Comparison of ENCODE assay signal across 21 cellular contexts in the genomic region with DNA sequence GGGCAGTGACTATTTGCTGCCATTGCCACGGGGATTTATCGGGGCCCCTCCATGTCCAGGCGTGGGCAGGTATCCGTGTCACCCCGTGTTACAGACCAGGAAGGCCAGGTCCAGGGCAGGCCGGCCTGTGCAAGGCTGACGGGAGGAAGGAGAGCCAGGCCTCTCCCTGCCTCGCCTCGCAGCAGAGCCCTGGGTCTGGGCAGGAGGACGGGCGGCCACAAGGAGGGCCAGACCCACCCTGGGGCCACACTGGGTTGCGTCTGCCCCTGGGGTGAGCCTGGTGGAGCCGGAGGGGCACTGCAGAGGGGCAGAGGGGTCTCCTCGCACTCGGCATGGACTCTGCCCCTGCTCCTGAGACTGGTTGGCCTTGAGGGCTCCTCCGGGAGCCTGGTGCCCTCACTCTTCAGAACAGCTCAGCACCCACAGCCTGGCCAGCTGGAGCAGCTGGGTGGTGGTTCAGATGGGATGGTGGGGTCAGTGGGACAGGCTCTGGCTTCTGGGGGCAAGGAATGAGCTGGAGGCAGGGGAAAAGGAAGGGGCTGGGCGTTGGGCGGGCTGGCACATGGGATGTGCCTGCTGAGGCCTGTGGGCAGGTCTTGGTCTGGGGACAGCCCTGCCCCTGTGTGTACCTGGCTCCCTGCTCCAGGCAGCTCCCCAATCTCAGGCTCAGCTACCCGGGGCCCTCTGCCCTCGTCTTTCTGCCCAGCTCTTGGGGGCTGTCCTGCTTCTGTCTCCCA. TPM values are rescaled to one million over a fixed set of nuclear protein-coding genes. Genes with fewer than 3 reads are reported as not detected.
DNase-seq lines count a peak whose midpoint lies in the region; ATAC-seq, FAIRE-seq and TF ChIP-seq lines count a peak whose summit lies in the region.
"Had no signal": no experiment of that assay in that cellular context is flagged by ENCODE, and none has a peak within 500 bp of the region (broad histone marks: within the 10 kb centered on the region; RNA-seq: fewer than 3 reads in every experiment).

No MANE protein-coding gene starts in this region.

- POLR2A ChIA-PET in HCT116 (lab: Charles Lee), result no interaction called here
- POLR2A ChIA-PET in K562 (lab: Yijun Ruan, JAX), result interaction anchor here (0.5 to 0.9 kb wide), 3 partner anchors 10 to 558 kb away, joined by 3 read pairs; no protein-coding TSS in a partner anchor

- peaks cover 0 to 26% (median 0%) of the 10 kb centered on the region in 11 experiments; a peak in 3 of 22 replicates for H4K20me1 ChIP-seq in BLaER1 treated with 17β-estradiol and CSF1 and Interleukin-3, amounts not matched to agents 10 nM and 100 nM
- no peaks in the 10 kb centered on the region for H4K20me1 ChIP-seq in HCT116 (ENCODE audit: insufficient read depth)
- no peaks in the 10 kb centered on the region for H4K20me1 ChIP-seq in K562 (replicated peaks; ENCODE audit: control insufficient read depth, insufficient read depth, low read length)

- H3K4me3 Mint-ChIP-seq in T-helper 2 cell treated with Interferon-gamma antibody and Interleukin-4, amounts not matched to agents 5 μg/mL and 100 μg/mL, for 36 hours, result no peak overlapping the region
- H3K4me3 Mint-ChIP-seq: CD14-positive monocyte; CD4-positive, alpha-beta memory T cell; HFFc6 had no signal

- CTCF ChIA-PET in HCT116 (lab: Charles Lee), result no interaction called here
- CTCF ChIA-PET in K562 (lab: Yijun Ruan, JAX; ENCODE audit: low intra/inter-chr PET ratio), result no interaction called here

- RAD21 ChIA-PET in HCT116 (lab: Charles Lee; ENCODE audit: low non-redundant PET in 1 of 2, low total read pairs in 2 of 2, uncharacterized antibody in 2 of 2, unreplicated experiment in 2 of 2), result no interaction called here

- H3K4me3 ChIP-seq in BLaER1 treated with 17β-estradiol and CSF1 and Interleukin-3, amounts not matched to agents 10 nM and 100 nM, result no peak overlapping the region
- H3K4me3 ChIP-seq in HCT116 (replicated peaks in 1 of 2; ENCODE audit: low read depth in 1 of 2, low read length in 2 of 2) (no peak overlapping the region), K562 (no peak overlapping the region), transverse colon (no peak overlapping the region)
- H3K4me3 ChIP-seq: HAP-1 had no signal

- no peaks in the 10 kb centered on the region for H3K9me1 ChIP-seq in K562 (ENCODE audit: control insufficient read depth, insufficient read depth, low read length)

- no peak overlapping the region for H2AFZ ChIP-seq in HCT116 (ENCODE audit: low read depth, low read length, poor library complexity, severe bottlenecking)
- H2AFZ ChIP-seq in K562 (ENCODE audit: low read depth, low read length), result no peak overlapping the region

- 0 out of 22 replicates have a peak overlapping the region, but pooled peaks of 2 of the 11 experiments have one; percentile 13 to 18 for H3K9ac ChIP-seq in BLaER1 treated with 17β-estradiol and CSF1 and Interleukin-3, amounts not matched to agents 10 nM and 100 nM
- H3K9ac ChIP-seq in HCT116 (ENCODE audit: low read length) (no peak overlapping the region), K562 (ENCODE audit: insufficient read depth in 1 of 2, low read depth in 2 of 2, low read length in 2 of 2) (no peak overlapping the region)

- DNase-seq in 8988T (peak; percentile 23), HCT116 (ENCODE audit: low read depth, low spot score) (no peak), K562 (ENCODE audit: extremely low read depth in 1 of 4, low spot score in 3 of 4) (no peak), transverse colon (no peak), LoVo (ENCODE audit: low spot score) (no peak), frontal cortex (ENCODE audit: low spot score in 2 of 2) (no peak)
- DNase-seq in T-helper 2 cell treated with Interferon-gamma antibody and Interleukin-4, amounts not matched to agents 5 μg/mL and 100 μg/mL, for 36 hours (ENCODE audit: low spot score), result no peak
- DNase-seq: ACHN; BE2C; CD4-positive, alpha-beta memory T cell; DMS153; DMS79; GDM1; GOT3; HFFc6; IMR-90; KBM-7 had no signal

- H3K9me3 ChIP-seq in BLaER1 treated with 17β-estradiol and CSF1 and Interleukin-3, amounts not matched to agents 10 nM and 100 nM (replicated peaks in 1 of 11), result no peaks in the 10 kb centered on the region
- H3K9me3 ChIP-seq in HCT116 (ENCODE audit: control insufficient read depth in 1 of 2, insufficient read depth in 1 of 2, low read depth in 1 of 2, low read length in 2 of 2) (no peaks in the 10 kb centered on the region), K562 (replicated peaks; ENCODE audit: control insufficient read depth, insufficient read depth, low read depth, low read length) (no peaks in the 10 kb centered on the region), transverse colon (no peaks in the 10 kb centered on the region)
- H3K9me3 ChIP-seq: HAP-1 had no signal

- H3K36me3 ChIP-seq in BLaER1 treated with 17β-estradiol and CSF1 and Interleukin-3, amounts not matched to agents 10 nM and 100 nM, result no peaks in the 10 kb centered on the region
- H3K36me3 ChIP-seq in HCT116 (ENCODE audit: control insufficient read depth in 1 of 2, insufficient read depth in 2 of 2, low read length in 2 of 2), result no peaks in the 10 kb centered on the region
- H3K36me3 ChIP-seq in K562 (ENCODE audit: control insufficient read depth, insufficient read depth, low read length), result no peaks in the 10 kb centered on the region
- no peaks in the 10 kb centered on the region for H3K36me3 ChIP-seq in transverse colon
- H3K36me3 ChIP-seq: BE2C, HAP-1 had no signal

- TF ChIP-seq RAD21 in HCT116 (IDR thresholded peaks at IDR 0.05; ENCODE audit: low read depth) (no peak), K562 (CRISPR knock-in tag; conservative IDR thresholded peaks at IDR 0.05 in 1 of 2, IDR thresholded peaks at IDR 0.05 in 1 of 2) (no peak)

- FAIRE-seq in K562 (lab: Jason Lieb, UNC) (no peak), frontal cortex (lab: Jason Lieb, UNC) (no peak)
- FAIRE-seq: HTR-8/SVneo had no signal

- intact Hi-C loops in HCT116 (cut with micrococcal nuclease) (no loop called here), K562 (cut with micrococcal nuclease) (no loop called here), transverse colon (cut with DNase I; ENCODE audit: low total_unique reads) (no loop called here)

- BruUV-seq in HCT116 (replicated peaks; lab: Mats Ljungman, UMichigan) (no TSS peak), K562 (replicated peaks; lab: Mats Ljungman, UMichigan) (no TSS peak)

- H3K27me3 Mint-ChIP-seq in T-helper 2 cell treated with Interferon-gamma antibody and Interleukin-4, amounts not matched to agents 5 μg/mL and 100 μg/mL, for 36 hours (ENCODE audit: low read depth), result peaks cover 3% of the 10 kb centered on the region

- H3K27ac Mint-ChIP-seq in T-helper 2 cell treated with Interferon-gamma antibody and Interleukin-4, amounts not matched to agents 5 μg/mL and 100 μg/mL, for 36 hours, result no peak overlapping the region
- H3K27ac Mint-ChIP-seq: CD14-positive monocyte; CD4-positive, alpha-beta memory T cell; HFFc6 had no signal

- TF ChIP-seq CTCF in HCT116 (IDR thresholded peaks at IDR 0.05 in 2 of 3, conservative IDR thresholded peaks at IDR 0.05 in 1 of 3; ENCODE audit: borderline replicate concordance in 1 of 3, insufficient read depth in 1 of 3, low read depth in 2 of 3, low read length in 2 of 3) (no peak), K562 (IDR thresholded peaks at IDR 0.05 in 2 of 3, conservative IDR thresholded peaks at IDR 0.05 in 1 of 3; ENCODE audit: insufficient read depth in 2 of 3, low read depth in 1 of 3, low read length in 3 of 3) (no peak), transverse colon (IDR thresholded peaks at IDR 0.05) (no peak)

- no peaks in the 10 kb centered on the region for H3K36me3 Mint-ChIP-seq in T-helper 2 cell treated with Interferon-gamma antibody and Interleukin-4, amounts not matched to agents 5 μg/mL and 100 μg/mL, for 36 hours (ENCODE audit: low read depth)
- H3K36me3 Mint-ChIP-seq: CD14-positive monocyte; CD4-positive, alpha-beta memory T cell had no signal

- peaks cover 3% of the 10 kb centered on the region for H3K4me1 Mint-ChIP-seq in T-helper 2 cell treated with Interferon-gamma antibody and Interleukin-4, amounts not matched to agents 5 μg/mL and 100 μg/mL, for 36 hours (ENCODE audit: low read depth)
- H3K4me1 Mint-ChIP-seq: CD4-positive, alpha-beta memory T cell had no signal

- H3K4me1 ChIP-seq in BLaER1 treated with 17β-estradiol and CSF1 and Interleukin-3, amounts not matched to agents 10 nM and 100 nM, result peaks cover 18 to 71% (median 46%) of the 10 kb centered on the region in 10 experiments
- H3K4me1 ChIP-seq in HCT116 (ENCODE audit: control insufficient read depth in 1 of 2, insufficient read depth in 2 of 2, low read length in 2 of 2) (no peaks in the 10 kb centered on the region), K562 (replicated peaks in 1 of 2; ENCODE audit: control insufficient read depth in 2 of 2, insufficient read depth in 2 of 2, low read length in 2 of 2) (no peaks in the 10 kb centered on the region), transverse colon (peaks cover 0 to 14% (median 11%) of the 10 kb centered on the region in 4 donors)
- H3K4me1 ChIP-seq: HAP-1 had no signal

- H3K4me2 ChIP-seq in BLaER1 treated with 17β-estradiol and CSF1 and Interleukin-3, amounts not matched to agents 10 nM and 100 nM, result peak overlapping the region in 6 of 11 experiments; percentile 4 to 34 (median 28); a peak in 6 of 22 replicates
- no peak overlapping the region for H3K4me2 ChIP-seq in HCT116 (ENCODE audit: low read length)
- H3K4me2 ChIP-seq in K562 (ENCODE audit: insufficient read depth, low read length), result no peak overlapping the region

- in situ Hi-C loops in K562 (cut with MboI), result no loop called here
- in situ Hi-C loops in transverse colon (cut with MboI; ENCODE audit: low pct_ligation_motif_present in 1 of 4, low pct_unique_long_range_greater_than_20kb in 1 of 4, low sequenced_read_pairs in 3 of 4), result no loop called here

- H3K27me3 ChIP-seq in BLaER1 treated with 17β-estradiol and CSF1 and Interleukin-3, amounts not matched to agents 10 nM and 100 nM, result no peaks in the 10 kb centered on the region
- 0 out of 2 replicates have a peak, but pooled peaks cover 4% of the 10 kb centered on the region for H3K27me3 ChIP-seq in HCT116 (ENCODE audit: insufficient read depth, low read length)
- no peaks in the 10 kb centered on the region for H3K27me3 ChIP-seq in K562 (ENCODE audit: control insufficient read depth in 2 of 2, insufficient read depth in 2 of 2, low read length in 2 of 2)
- H3K27me3 ChIP-seq in transverse colon, result no peaks in the 10 kb centered on the region
- H3K27me3 ChIP-seq: BE2C had no signal

- 0 out of 2 replicates have a peak, but pooled peaks have one; percentile 30 for ATAC-seq in HCT116
- no peak for ATAC-seq in K562

- H3K79me2 ChIP-seq in HCT116 (ENCODE audit: insufficient read depth, low read length), result no peaks in the 10 kb centered on the region
- no peaks in the 10 kb centered on the region for H3K79me2 ChIP-seq in K562 (ENCODE audit: control insufficient read depth, insufficient read depth, low read length)

- TF ChIP-seq EP300 in K562 (IDR thresholded peaks at IDR 0.05; ENCODE audit: low read length) (no peak), transverse colon (IDR thresholded peaks at IDR 0.05; ENCODE audit: low read depth) (no peak)

- no peaks in the 10 kb centered on the region for H3K9me2 ChIP-seq in HCT116 (ENCODE audit: insufficient read depth)

- no peaks in the 10 kb centered on the region for H3K9me3 Mint-ChIP-seq in T-helper 2 cell treated with Interferon-gamma antibody and Interleukin-4, amounts not matched to agents 5 μg/mL and 100 μg/mL, for 36 hours
- H3K9me3 Mint-ChIP-seq: CD4-positive, alpha-beta memory T cell had no signal

- TF ChIP-seq POLR2A in HCT116 (IDR thresholded peaks at IDR 0.05; ENCODE audit: borderline replicate concordance, extremely low read depth, insufficient read depth, insufficient read length) (no peak), K562 (conservative IDR thresholded peaks at IDR 0.05) (no peak), transverse colon (IDR thresholded peaks at IDR 0.05) (no peak)

- WGBS in K562 (ENCODE audit: insufficient coverage, low coverage, missing lambda C conversion rate), result 1% methylated on average over 10 of the region's 20 CpGs
- 60 to 85% methylated on average over 2 to 20 of the region's 20 CpGs for WGBS in transverse colon (ENCODE audit: low coverage in 1 of 2), 2 donors

- H3K27ac ChIP-seq in BLaER1 treated with 17β-estradiol and CSF1 and Interleukin-3, amounts not matched to agents 10 nM and 100 nM, result no peak overlapping the region; a peak in 1 of 22 replicates
- H3K27ac ChIP-seq in HCT116 (ENCODE audit: low read depth, low read length) (no peak overlapping the region), K562 (ENCODE audit: extremely low read depth, low read depth, low read length) (no peak overlapping the region), transverse colon (no peak overlapping the region)

RNA-seq across cellular contexts. Expression of a gene that starts 53.9 kb away (rescaled TPM):
- 10.2 TPM for total RNA-seq in HCT116 (2021; ENCODE audit: unreplicated experiment)
- polyA plus RNA-seq in HCT116 (2012), result 4.3 and 4.8 TPM in 2 replicates
- total RNA-seq in K562 (2011; cell fraction: chromatin; rRNA removed; ENCODE audit: low replicate concordance), result not detected in 2 replicates
- not detected in 2 replicates for total RNA-seq in K562 (2011; cell fraction: nucleolus; rRNA removed)
- total RNA-seq in K562 (2011; cell fraction: nucleoplasm; rRNA removed), result not detected in 2 replicates
- not detected in 2 replicates for total RNA-seq in K562 (2014; rRNA removed)
- not detected in 2 replicates for total RNA-seq in K562 (2014; rRNA removed; fragmentation: Illumina TruSeq; extraction: Trizol)
- total RNA-seq in K562 (2015; rRNA removed; fragmentation: Illumina TruSeq; extraction: Trizol), result not detected in 2 replicates
- 0.02 and 0.04 TPM in 2 replicates for total RNA-seq in K562 (2021)
- polyA plus RNA-seq in K562 (2011; rRNA removed), result not detected in 2 replicates
- polyA plus RNA-seq in K562 (2011; cell fraction: cytosol; rRNA removed), result 0.01 TPM in 1 of 2 replicates, not detected in the other
- polyA plus RNA-seq in K562 (2011; cell fraction: nucleus; rRNA removed), result not detected in 2 replicates
- not detected in 2 replicates for polyA plus RNA-seq in K562 (2012)
- not detected in 2 replicates for polyA plus RNA-seq in K562 (2014; fragmentation: Illumina TruSeq; extraction: Trizol)
- polyA plus RNA-seq in K562 (2014; fragmentation: Nextera tagmentation; extraction: Ambion mirVana), result not detected
- polyA plus RNA-seq in K562 (2014; rRNA removed), result not detected in 2 replicates
- polyA minus RNA-seq in K562 (2011; rRNA and poly(A)+ RNA removed), result not detected in 2 replicates
- 0.19 and 0.27 TPM in 2 replicates for polyA minus RNA-seq in K562 (2011; cell fraction: cytosol; rRNA and poly(A)+ RNA removed)
- polyA minus RNA-seq in K562 (2011; cell fraction: nucleus; rRNA and poly(A)+ RNA removed), result under 0.01 TPM in 2 replicates
- total RNA-seq in transverse colon, result 1 to 10 TPM; 2.2 to 7.8 (median 4.4) TPM
- total RNA-seq in frontal cortex, result 13.0 TPM
- total RNA-seq: IMR-90 had no signal
- polyA plus RNA-seq: CD14-positive monocyte, IMR-90 had no signal

Comparison
In these comparisons a context has a peak if more than half of its experiments do, and no peak if none do; other contexts are left out.
1. H3K4me2 ChIP-seq: peak in BLaER1 treated with 17β-estradiol and CSF1 and Interleukin-3, amounts not matched to agents 10 nM and 100 nM (6 of 11); none in HCT116 (single experiment) and K562 (single experiment).